In genomic region chr12:7310070-7310469, GRCh38 we compare ENCODE assay signal across 1 cellular context.
A peak's percentile ranks its signal among the peaks of the same experiment; 100 is the strongest.
TF ChIP-seq lines count a peak whose summit lies in the region.

No MANE protein-coding gene starts in this region.

TF ChIP-seq in K562, 482 proteins besides CTCF, POLR2A, EP300 and RAD21:
- TF ChIP-seq, protein P1, sequence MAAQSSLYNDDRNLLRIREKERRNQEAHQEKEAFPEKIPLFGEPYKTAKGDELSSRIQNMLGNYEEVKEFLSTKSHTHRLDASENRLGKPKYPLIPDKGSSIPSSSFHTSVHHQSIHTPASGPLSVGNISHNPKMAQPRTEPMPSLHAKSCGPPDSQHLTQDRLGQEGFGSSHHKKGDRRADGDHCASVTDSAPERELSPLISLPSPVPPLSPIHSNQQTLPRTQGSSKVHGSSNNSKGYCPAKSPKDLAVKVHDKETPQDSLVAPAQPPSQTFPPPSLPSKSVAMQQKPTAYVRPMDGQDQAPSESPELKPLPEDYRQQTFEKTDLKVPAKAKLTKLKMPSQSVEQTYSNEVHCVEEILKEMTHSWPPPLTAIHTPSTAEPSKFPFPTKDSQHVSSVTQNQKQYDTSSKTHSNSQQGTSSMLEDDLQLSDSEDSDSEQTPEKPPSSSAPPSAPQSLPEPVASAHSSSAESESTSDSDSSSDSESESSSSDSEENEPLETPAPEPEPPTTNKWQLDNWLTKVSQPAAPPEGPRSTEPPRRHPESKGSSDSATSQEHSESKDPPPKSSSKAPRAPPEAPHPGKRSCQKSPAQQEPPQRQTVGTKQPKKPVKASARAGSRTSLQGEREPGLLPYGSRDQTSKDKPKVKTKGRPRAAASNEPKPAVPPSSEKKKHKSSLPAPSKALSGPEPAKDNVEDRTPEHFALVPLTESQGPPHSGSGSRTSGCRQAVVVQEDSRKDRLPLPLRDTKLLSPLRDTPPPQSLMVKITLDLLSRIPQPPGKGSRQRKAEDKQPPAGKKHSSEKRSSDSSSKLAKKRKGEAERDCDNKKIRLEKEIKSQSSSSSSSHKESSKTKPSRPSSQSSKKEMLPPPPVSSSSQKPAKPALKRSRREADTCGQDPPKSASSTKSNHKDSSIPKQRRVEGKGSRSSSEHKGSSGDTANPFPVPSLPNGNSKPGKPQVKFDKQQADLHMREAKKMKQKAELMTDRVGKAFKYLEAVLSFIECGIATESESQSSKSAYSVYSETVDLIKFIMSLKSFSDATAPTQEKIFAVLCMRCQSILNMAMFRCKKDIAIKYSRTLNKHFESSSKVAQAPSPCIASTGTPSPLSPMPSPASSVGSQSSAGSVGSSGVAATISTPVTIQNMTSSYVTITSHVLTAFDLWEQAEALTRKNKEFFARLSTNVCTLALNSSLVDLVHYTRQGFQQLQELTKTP (IDR thresholded peaks at IDR 0.05; ENCODE audit: low read depth in 1 of 2, partially characterized antibody in 2 of 2): no peak
- TF ChIP-seq MXD1 (CRISPR knock-in tag; IDR thresholded peaks at IDR 0.05; ENCODE audit: borderline replicate concordance, poor library complexity, severe bottlenecking) (no peak), E2F5 (CRISPR knock-in tag; IDR thresholded peaks at IDR 0.05) (no peak), BCOR (IDR thresholded peaks at IDR 0.05) (peak; percentile 65; the same call in 1 of the 2 replicates), RBM25 (IDR thresholded peaks at IDR 0.05; ENCODE audit: low read depth, low read length, severe bottlenecking) (peak; percentile 50), ZNF24 (IDR thresholded peaks at IDR 0.05) (no peak), RBM39 (optimal IDR thresholded peaks at IDR 0.05; ENCODE audit: low read depth, low read length) (no peak), MYBL2 (IDR thresholded peaks at IDR 0.05; ENCODE audit: low read depth) (no peak), MYBL2 (CRISPR knock-in tag; IDR thresholded peaks at IDR 0.05; ENCODE audit: borderline replicate concordance) (no peak), ELF4 (CRISPR knock-in tag; IDR thresholded peaks at IDR 0.05) (no peak), DLX4 (CRISPR knock-in tag; IDR thresholded peaks at IDR 0.05) (no peak), BCL6 (CRISPR knock-in tag; IDR thresholded peaks at IDR 0.05) (no peak), SRSF7 (optimal IDR thresholded peaks at IDR 0.05; ENCODE audit: low read depth, low read length) (no peak)
